ENCODE assay signal across 1 cellular context in the genomic region with DNA sequence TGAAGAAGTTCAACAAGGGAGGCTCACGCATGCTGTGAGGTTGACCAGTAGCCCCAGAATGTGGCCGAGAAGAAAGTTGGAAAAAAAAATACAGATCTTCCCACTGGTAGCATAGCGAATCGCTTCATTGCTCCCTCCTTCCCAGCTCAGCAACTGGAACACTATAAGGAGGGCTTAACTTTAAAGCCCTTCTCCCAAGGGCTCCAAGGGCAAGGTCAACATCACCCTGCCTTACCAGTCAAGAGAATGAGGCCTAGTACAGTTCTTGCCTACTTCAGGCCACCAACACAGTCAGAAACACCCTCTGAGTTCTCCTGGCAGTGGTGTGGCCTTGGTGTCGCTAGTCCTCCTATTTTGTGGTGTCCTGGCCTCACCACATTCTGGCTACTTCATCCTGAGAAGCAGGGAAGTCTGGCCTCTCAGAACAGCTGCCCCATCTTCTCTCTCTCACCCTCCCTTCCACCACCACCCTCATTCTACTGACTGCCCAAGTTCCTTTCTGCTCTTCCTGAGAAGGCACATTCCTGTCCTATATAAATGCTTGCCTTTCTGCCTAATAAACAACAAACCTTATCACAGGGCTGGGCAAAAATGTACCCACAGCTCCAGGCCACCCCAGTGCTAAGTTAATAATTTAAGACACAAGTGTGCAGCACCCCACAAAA.
TF ChIP-seq lines count a peak whose summit lies in the region.

No MANE protein-coding gene starts in this region.

TF ChIP-seq in IMR-90, 13 proteins besides CTCF, POLR2A, EP300 and RAD21:
- TF ChIP-seq RCOR1 (IDR thresholded peaks at IDR 0.05; ENCODE audit: insufficient replicate concordance, low read length), result no peak
- TF ChIP-seq SMC3 (IDR thresholded peaks at IDR 0.05; ENCODE audit: low read depth, low read length), result no peak
- TF ChIP-seq BHLHE40 (IDR thresholded peaks at IDR 0.05; ENCODE audit: low read depth, low read length), result no peak
- TF ChIP-seq MAFK (IDR thresholded peaks at IDR 0.05; ENCODE audit: low read depth, low read length), result no peak
- no peak for TF ChIP-seq ELK1 (IDR thresholded peaks at IDR 0.05; ENCODE audit: borderline replicate concordance, low read depth, low read length)
- TF ChIP-seq MAZ (IDR thresholded peaks at IDR 0.05; ENCODE audit: borderline replicate concordance, low read depth, low read length), result no peak
